Comparison of ENCODE assay signal across 7 cellular contexts in genomic region chr15:87439090-87439489, GRCh38.
"Had no signal": no experiment of that assay in that cellular context is flagged by ENCODE, and none has a peak within 500 bp of the region (broad histone marks: within the 10 kb centered on the region; RNA-seq: fewer than 3 reads in every experiment).

No MANE protein-coding gene starts in this region.

- H3K4me2 ChIP-seq: KMS-11 had no signal

- H3K27ac ChIP-seq: HL-60, KMS-11 had no signal

- FAIRE-seq: HTR-8/SVneo had no signal

- H3K9ac ChIP-seq: KMS-11 had no signal

- DNase-seq: Karpas-422, Kasumi-1, KBM-7, KG1 had no signal
